30 cellular contexts compared by ENCODE assay signal in the genomic region with DNA sequence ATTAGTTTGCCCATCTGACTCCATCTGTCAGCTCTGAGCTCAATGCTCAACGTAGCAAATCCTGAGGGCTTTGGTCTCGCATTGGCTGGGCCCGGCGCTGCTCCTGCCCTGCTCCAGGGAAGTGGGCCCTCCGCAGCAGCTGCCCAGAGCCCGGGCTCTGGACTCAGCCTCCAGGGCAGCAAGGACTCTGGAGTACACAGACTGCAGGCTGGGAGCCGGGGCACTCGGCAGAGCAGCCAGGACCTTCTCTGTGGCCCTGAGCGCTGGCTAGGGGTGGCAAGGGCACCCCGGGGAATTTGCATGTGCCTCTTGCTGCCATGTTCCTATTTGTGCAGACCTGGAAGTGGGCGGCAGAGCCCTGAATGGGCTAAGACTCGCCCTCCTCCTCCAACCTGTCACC. TPM values are rescaled to one million over a fixed set of nuclear protein-coding genes. Genes with fewer than 3 reads are reported as not detected.
"Had no signal": no experiment of that assay in that cellular context is flagged by ENCODE, and none has a peak within 500 bp of the region (broad histone marks: within the 10 kb centered on the region; RNA-seq: fewer than 3 reads in every experiment).

No MANE protein-coding gene starts in this region.

- H3K36me3 ChIP-seq: esophagus squamous epithelium, left ventricle myocardium inferior, lower lobe of right lung, spleen, tibial nerve, upper lobe of right lung, vagina had no signal

- H3K4me1 ChIP-seq: esophagus squamous epithelium, lower lobe of right lung, parathyroid adenoma, psoas muscle, testis, tibial nerve, upper lobe of right lung, vagina had no signal

- H3K9me3 ChIP-seq: esophagus squamous epithelium, left ventricle myocardium inferior, lower lobe of right lung, psoas muscle, spleen, testis, tibial nerve, upper lobe of right lung, vagina had no signal

- ATAC-seq: effector memory CD8-positive, alpha-beta T cell; left cardiac atrium; lower lobe of right lung; psoas muscle; sciatic nerve; stimulated activated memory B cell treated with anti-CD40 and anti-IgM and Interleukin-4, amounts not matched to agents 10 μg/mL and 1 μg/mL and 100 μg/mL, for 72 hours; stimulated activated naive CD8-positive, alpha-beta T cell treated with anti-CD3 and anti-CD28 coated beads, Interleukin-15, amount 100 ng/mL, for 72 hours; upper lobe of right lung had no signal

- H3K27ac ChIP-seq: epithelial cell of prostate, esophagus squamous epithelium, hepatocyte, left ventricle myocardium inferior, lower lobe of right lung, parathyroid adenoma, psoas muscle, spleen, testis, tibial nerve, upper lobe of right lung, vagina had no signal

- DNase-seq: effector memory CD8-positive, alpha-beta T cell; esophagus squamous epithelium; foreskin fibroblast; head of caudate nucleus; kidney; left cardiac atrium; left ventricle myocardium inferior; lower lobe of right lung; mesenchymal stem cell; midbrain; nephron progenitor cell; psoas muscle; retina; spleen; stimulated activated CD4-positive, alpha-beta T cell treated with anti-CD3 and anti-CD28 coated beads, Interleukin-15, amount 100 ng/mL, for 24 hours; stimulated activated CD4-positive, alpha-beta T cell treated with anti-CD3 and anti-CD28 coated beads, Interleukin-1b, Interleukin-23, amount 100 ng/mL, for 48 hours; stimulated activated CD4-positive, alpha-beta T cell treated with anti-CD3 and anti-CD28 coated beads, Interleukin-4, amount 100 ng/mL, for 24 hours; stimulated activated naive CD8-positive, alpha-beta T cell treated with anti-CD3 and anti-CD28 coated beads, Interleukin-15, amount 100 ng/mL, for 72 hours; testis; upper lobe of right lung had no signal

- H3K4me3 ChIP-seq: esophagus squamous epithelium, hepatocyte, left ventricle myocardium inferior, lower lobe of right lung, psoas muscle, spleen, testis, tibial nerve, upper lobe of right lung, vagina had no signal

- H3K27me3 ChIP-seq: esophagus squamous epithelium, hepatocyte, spleen, testis, tibial nerve, upper lobe of right lung, vagina had no signal

RNA-seq across cellular contexts. Expression of gene C1QL2, which starts 23.5 kb away (rescaled TPM):
- total RNA-seq: esophagus squamous epithelium, kidney, left cardiac atrium, left ventricle myocardium inferior, lower lobe of right lung, omental fat pad, psoas muscle, sciatic nerve, skeletal muscle tissue, spleen, subcutaneous adipose tissue, tibial nerve, upper lobe of right lung, vagina had no signal
